Comparison of ENCODE assay signal across 19 cellular contexts in the genomic region with DNA sequence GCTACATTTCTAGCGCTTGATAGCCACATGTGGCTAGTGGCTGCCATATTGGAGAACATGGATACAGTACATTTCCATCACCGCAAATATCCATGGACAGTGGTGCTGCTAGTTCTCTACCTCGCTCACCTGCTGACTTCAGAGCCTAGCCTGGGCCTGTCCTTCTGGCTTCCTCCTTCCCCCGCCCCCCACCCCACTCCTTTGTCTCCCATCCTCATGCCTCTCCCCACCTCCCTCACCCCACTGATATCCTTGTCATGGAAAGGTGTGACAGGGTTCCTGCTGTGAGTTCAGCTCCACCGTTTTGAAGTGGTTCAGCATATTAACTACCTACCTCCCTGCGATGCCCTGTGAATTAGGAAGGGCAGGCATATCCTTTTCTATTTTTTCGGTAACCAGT. TPM values are rescaled to one million over a fixed set of nuclear protein-coding genes. Genes with fewer than 3 reads are reported as not detected.
DNase-seq lines count a peak whose midpoint lies in the region; ATAC-seq and TF ChIP-seq lines count a peak whose summit lies in the region.
"Had no signal": no experiment of that assay in that cellular context is flagged by ENCODE, and none has a peak within 500 bp of the region (broad histone marks: within the 10 kb centered on the region; RNA-seq: fewer than 3 reads in every experiment).

No MANE protein-coding gene starts in this region.

- H3K27me3 ChIP-seq in GM23338 (ENCODE audit: insufficient read depth) (peaks cover 12% of the 10 kb centered on the region; the same call in 1 of the 2 replicates), H7 (ENCODE audit: control insufficient read depth, insufficient read depth, low read length) (peaks cover 4% of the 10 kb centered on the region), endodermal cell (ENCODE audit: control insufficient read depth, insufficient read depth, low read length, poor library complexity, severe bottlenecking) (peaks cover 37% of the 10 kb centered on the region)

- H3K4me1 ChIP-seq in GM23338 (ENCODE audit: insufficient read depth) (peaks cover 17% of the 10 kb centered on the region), endodermal cell (ENCODE audit: control insufficient read depth, insufficient read depth, low read length) (peaks cover 6% of the 10 kb centered on the region)
- H3K4me1 ChIP-seq: BE2C, Caco-2 had no signal

- no peaks in the 10 kb centered on the region for H3K79me2 ChIP-seq in GM23338 (replicated peaks; ENCODE audit: insufficient read depth)

- no peak overlapping the region for H3K27ac Mint-ChIP-seq in GM23338
- H3K27ac Mint-ChIP-seq in WTC11, result no peak overlapping the region
- H3K27ac Mint-ChIP-seq in endodermal cell, result no peak overlapping the region
- no peak overlapping the region for H3K27ac Mint-ChIP-seq in activated T-helper 2 cell treated with anti-CD3 and anti-CD28 coated beads, Interferon-gamma antibody, Interleukin-2, Interleukin-4, amounts not matched to agents 10 μg/mL and 5 μg/mL and 100 μg/mL, durations not matched to agents 14 hours and 24 hours and 36 hours
- H3K27ac Mint-ChIP-seq: CD4-positive, alpha-beta T cell; CD8-positive, alpha-beta T cell had no signal

- no peak overlapping the region for H3K9ac ChIP-seq in endodermal cell (ENCODE audit: extremely low read depth, low read length, poor library complexity, severe bottlenecking)
- H3K9ac ChIP-seq: BLaER1 had no signal

- H3K36me3 Mint-ChIP-seq in GM23338 (ENCODE audit: low read depth) (peaks cover 8% of the 10 kb centered on the region), WTC11 (peaks cover 4% of the 10 kb centered on the region; the same call in 1 of the 2 replicates), endodermal cell (ENCODE audit: low read depth) (no peaks in the 10 kb centered on the region)
- no peaks in the 10 kb centered on the region for H3K36me3 Mint-ChIP-seq in activated T-helper 2 cell treated with anti-CD3 and anti-CD28 coated beads, Interferon-gamma antibody, Interleukin-2, Interleukin-4, amounts not matched to agents 10 μg/mL and 5 μg/mL and 100 μg/mL, durations not matched to agents 14 hours and 24 hours and 36 hours (ENCODE audit: low read depth)
- H3K36me3 Mint-ChIP-seq: CD8-positive, alpha-beta T cell had no signal

- no peaks in the 10 kb centered on the region for H3F3A ChIP-seq in GM23338 (replicated peaks; ENCODE audit: low read depth)

- 0 out of 2 replicates have a peak, but pooled peaks cover 3% of the 10 kb centered on the region for H3K9me2 ChIP-seq in GM23338 (ENCODE audit: insufficient read depth)

- H3K27ac ChIP-seq in GM23338 (ENCODE audit: low read depth) (no peak overlapping the region), endodermal cell (ENCODE audit: low read depth, low read length) (no peak overlapping the region)
- H3K27ac ChIP-seq: BLaER1 had no signal

- H2AFZ ChIP-seq in GM23338, result no peak overlapping the region

- H3K9me3 Mint-ChIP-seq in GM23338 (no peaks in the 10 kb centered on the region; the same call in 2 of the 3 replicates), WTC11 (no peaks in the 10 kb centered on the region), endodermal cell (no peaks in the 10 kb centered on the region)
- H3K9me3 Mint-ChIP-seq in activated T-helper 2 cell treated with anti-CD3 and anti-CD28 coated beads, Interferon-gamma antibody, Interleukin-2, Interleukin-4, amounts not matched to agents 10 μg/mL and 5 μg/mL and 100 μg/mL, durations not matched to agents 14 hours and 24 hours and 36 hours, result no peaks in the 10 kb centered on the region
- H3K9me3 Mint-ChIP-seq: CD4-positive, alpha-beta T cell; CD8-positive, alpha-beta T cell had no signal

- WGBS in endodermal cell (ENCODE audit: insufficient coverage in 1 of 2, insufficient read length in 1 of 2), 2 experiments, result 69 to 77% methylated on average over 6 to 7 of the region's 7 CpGs

- peak; percentile 76 for ATAC-seq in GM23338
- peak; percentile 57; the same call in 1 of the 2 replicates for ATAC-seq in WTC11
- ATAC-seq: CD8-positive, alpha-beta T cell had no signal

- H3K27me3 Mint-ChIP-seq in GM23338 (ENCODE audit: insufficient read depth, low read depth, poor library complexity) (peaks cover 22% of the 10 kb centered on the region), WTC11 (ENCODE audit: low read depth) (peaks cover 19% of the 10 kb centered on the region), endodermal cell (ENCODE audit: insufficient read depth) (peaks cover 39% of the 10 kb centered on the region)
- peaks cover 19% of the 10 kb centered on the region for H3K27me3 Mint-ChIP-seq in activated T-helper 2 cell treated with anti-CD3 and anti-CD28 coated beads, Interferon-gamma antibody, Interleukin-2, Interleukin-4, amounts not matched to agents 10 μg/mL and 5 μg/mL and 100 μg/mL, durations not matched to agents 14 hours and 24 hours and 36 hours (ENCODE audit: low read depth)

- CTCF ChIA-PET in WTC11 (lab: Charles Lee), result interaction anchor here (0.5 to 3.0 kb wide), 5 partner anchors 22 to 687 kb away, joined by 3 to 11 read pairs (median 7); no protein-coding TSS in a partner anchor

- POLR2A ChIA-PET in WTC11 (lab: Charles Lee), result interaction anchor here (0.6 kb wide), 1 partner anchor 70 kb away, joined by 5 read pairs; no protein-coding TSS in a partner anchor

- DNase-seq in GM23338 (ENCODE audit: low spot score), result no peak
- DNase-seq in H7, result peak; percentile 59
- no peak for DNase-seq in WTC11 (ENCODE audit: low spot score)
- DNase-seq in endodermal cell, result peak; percentile 58
- no peak for DNase-seq in stimulated activated CD4-positive, alpha-beta T cell treated with anti-CD3 and anti-CD28 coated beads, Interleukin-4, amount 100 ng/mL, for 1 hour
- no peak for DNase-seq in activated T-helper 2 cell treated with anti-CD3 and anti-CD28 coated beads, Interferon-gamma antibody, Interleukin-2, Interleukin-4, amounts not matched to agents 10 μg/mL and 5 μg/mL and 100 μg/mL, durations not matched to agents 14 hours and 24 hours and 36 hours (ENCODE audit: low spot score)
- DNase-seq in amygdala (lab: John Stamatoyannopoulos, UW), result no peak
- DNase-seq: 8988T; ACHN; BE2C; C1 segment of cervical spinal cord; Caco-2; Calu3; CD4-positive, alpha-beta T cell; CD8-positive, alpha-beta T cell; DMS79 treated with DMSO at 0.1 percent for 48 hours; GF-D8 had no signal

- no peak overlapping the region for H3K4me3 Mint-ChIP-seq in GM23338
- H3K4me3 Mint-ChIP-seq in WTC11, result no peak overlapping the region
- H3K4me3 Mint-ChIP-seq in endodermal cell, result no peak overlapping the region
- no peak overlapping the region for H3K4me3 Mint-ChIP-seq in activated T-helper 2 cell treated with anti-CD3 and anti-CD28 coated beads, Interferon-gamma antibody, Interleukin-2, Interleukin-4, amounts not matched to agents 10 μg/mL and 5 μg/mL and 100 μg/mL, durations not matched to agents 14 hours and 24 hours and 36 hours (ENCODE audit: low read depth)
- H3K4me3 Mint-ChIP-seq: CD4-positive, alpha-beta T cell; CD8-positive, alpha-beta T cell had no signal

- intact Hi-C loops in activated T-helper 2 cell treated with anti-CD3 and anti-CD28 coated beads, Interferon-gamma antibody, Interleukin-2, Interleukin-4, amounts not matched to agents 10 μg/mL and 5 μg/mL and 100 μg/mL, durations not matched to agents 14 hours and 24 hours and 36 hours (cut with micrococcal nuclease), result no loop called here

- no peak for TF ChIP-seq CTCF in GM23338 (conservative IDR thresholded peaks at IDR 0.05; ENCODE audit: low read depth in 2 of 2)
- no peak for TF ChIP-seq CTCF in WTC11 (IDR thresholded peaks at IDR 0.05)
- TF ChIP-seq CTCF in endodermal cell (conservative IDR thresholded peaks at IDR 0.05), result no peak

- H3K4me2 ChIP-seq in GM23338, result no peak overlapping the region
- H3K4me2 ChIP-seq: BLaER1 had no signal

- H3K36me3 ChIP-seq in GM23338 (ENCODE audit: insufficient read depth) (no peaks in the 10 kb centered on the region), H7 (replicated peaks; ENCODE audit: control insufficient read depth, insufficient read depth, low read length) (no peaks in the 10 kb centered on the region), endodermal cell (ENCODE audit: control insufficient read depth, insufficient read depth, low read length) (no peaks in the 10 kb centered on the region)
- H3K36me3 ChIP-seq: BE2C, BLaER1 had no signal

- H4K20me1 ChIP-seq in GM23338 (replicated peaks; ENCODE audit: insufficient read depth), result no peaks in the 10 kb centered on the region
- H4K20me1 ChIP-seq: BLaER1 had no signal

- no peak overlapping the region for H3K4me3 ChIP-seq in GM23338
- H3K4me3 ChIP-seq in H7 (ENCODE audit: insufficient read depth, low read depth, low read length), result no peak overlapping the region
- H3K4me3 ChIP-seq in endodermal cell (ENCODE audit: low read length), result no peak overlapping the region
- H3K4me3 ChIP-seq: BLaER1 had no signal

- H3K4me1 Mint-ChIP-seq in GM23338 (peaks cover 27% of the 10 kb centered on the region), WTC11 (peaks cover 28% of the 10 kb centered on the region), endodermal cell (peaks cover 17% of the 10 kb centered on the region)
- H3K4me1 Mint-ChIP-seq in activated T-helper 2 cell treated with anti-CD3 and anti-CD28 coated beads, Interferon-gamma antibody, Interleukin-2, Interleukin-4, amounts not matched to agents 10 μg/mL and 5 μg/mL and 100 μg/mL, durations not matched to agents 14 hours and 24 hours and 36 hours (ENCODE audit: low read depth), result peaks cover 7% of the 10 kb centered on the region

- H3K9me3 ChIP-seq in endodermal cell (ENCODE audit: control insufficient read depth, low read length), result no peaks in the 10 kb centered on the region
- H3K9me3 ChIP-seq: BE2C, BLaER1, Caco-2 had no signal

TF ChIP-seq in GM23338, 12 proteins besides CTCF, POLR2A, EP300 and RAD21 (continues in another document):
- TF ChIP-seq EZH2 (IDR thresholded peaks at IDR 0.05; ENCODE audit: low read depth, unreplicated experiment), result no peak

TF ChIP-seq in WTC11, 78 proteins besides CTCF, POLR2A, EP300 and RAD21:
- TF ChIP-seq ZNF423 (CRISPR knock-in tag; IDR thresholded peaks at IDR 0.05), result no peak
- TF ChIP-seq FOXP1 (CRISPR knock-in tag; IDR thresholded peaks at IDR 0.05; ENCODE audit: borderline replicate concordance), result no peak
- no peak for TF ChIP-seq NR2C2 (CRISPR knock-in tag; IDR thresholded peaks at IDR 0.05)
TF ChIP-seq in WTC11: peak in this region for 0.

RNA-seq across cellular contexts. Expression of gene NKX2-2, which starts 14.2 kb away (rescaled TPM):
- not detected in 2 replicates for total RNA-seq in GM23338 (2014; rRNA removed; shearing (Covaris generic))
- not detected in 2 replicates for polyA plus RNA-seq in GM23338 (2016; fragmentation: Nextera tagmentation; extraction: Ambion mirVana)
- 0.45 TPM in 1 of 2 replicates, not detected in the other for total RNA-seq in H7 (2014; rRNA removed; shearing (Covaris generic))
- total RNA-seq in WTC11 (2021) (not detected in 3 replicates), endodermal cell (1 to 10 TPM in 1 of 2 donors, under 1 TPM in 1; 0.31 to 1.5 TPM)
- 0.11 TPM for polyA plus RNA-seq in endodermal cell (2013, experiment 1 of 2)
- not detected for polyA plus RNA-seq in endodermal cell (2013, experiment 2 of 2)
- not detected in 2 replicates for total RNA-seq in activated T-helper 2 cell treated with anti-CD3 and anti-CD28 coated beads, Interferon-gamma antibody, Interleukin-2, Interleukin-4, amounts not matched to agents 10 μg/mL and 5 μg/mL and 100 μg/mL, durations not matched to agents 14 hours and 24 hours and 36 hours
- total RNA-seq: Caco-2; Calu3; CD4-positive, alpha-beta T cell; CD8-positive, alpha-beta T cell had no signal
- polyA plus RNA-seq: AG04450 had no signal

Comparison
In these comparisons a context has a peak if more than half of its experiments do, and no peak if none do; other contexts are left out.
1. DNase-seq: peak in H7 (single experiment) and endodermal cell (single experiment); none in GM23338 (single experiment), WTC11 (single experiment), stimulated activated CD4-positive, alpha-beta T cell treated with anti-CD3 and anti-CD28 coated beads, Interleukin-4, amount 100 ng/mL, for 1 hour (single experiment), activated T-helper 2 cell treated with anti-CD3 and anti-CD28 coated beads, Interferon-gamma antibody, Interleukin-2, Interleukin-4, amounts not matched to agents 10 μg/mL and 5 μg/mL and 100 μg/mL, durations not matched to agents 14 hours and 24 hours and 36 hours (single experiment) and amygdala (0 of 56).